ENCODE assay signal across 16 cellular contexts in the genomic region with DNA sequence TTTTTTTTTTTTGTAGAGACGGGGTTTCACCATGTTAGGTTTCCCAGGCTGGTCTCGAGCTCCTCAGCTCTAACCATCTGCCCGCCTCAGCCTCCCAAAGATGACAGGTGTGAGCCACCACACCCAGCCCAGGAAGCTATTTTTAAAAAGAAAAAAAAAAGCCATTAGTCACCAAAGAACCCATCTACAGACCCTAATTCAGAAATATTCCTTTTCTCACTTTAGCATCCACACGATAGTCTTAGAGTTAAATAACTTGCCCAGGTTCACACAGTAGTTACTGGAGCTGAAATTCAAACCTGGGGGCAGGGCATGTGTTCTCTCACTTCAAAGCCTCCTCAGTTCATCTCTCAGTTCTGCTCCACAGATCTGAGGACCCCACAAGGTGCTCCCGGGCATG.
DNase-seq lines count a peak whose midpoint lies in the region; ATAC-seq and TF ChIP-seq lines count a peak whose summit lies in the region.
"Had no signal": no experiment of that assay in that cellular context is flagged by ENCODE, and none has a peak within 500 bp of the region (broad histone marks: within the 10 kb centered on the region; RNA-seq: fewer than 3 reads in every experiment).

No MANE protein-coding gene starts in this region.

- no peak overlapping the region for H3K27ac ChIP-seq in tibial artery
- no peak overlapping the region for H3K27ac ChIP-seq in CD4-positive, alpha-beta T cell (ENCODE audit: low read depth, low read length)
- H3K27ac ChIP-seq: coronary artery, foreskin keratinocyte, SJCRH30 had no signal

- H3K4me1 ChIP-seq in tibial artery: no peaks in the 10 kb centered on the region
- H3K4me1 ChIP-seq: SJCRH30 had no signal

- ATAC-seq in GM18867 (IDR thresholded peaks at IDR 0.05; ENCODE audit: unreplicated experiment) (peak; percentile 28), HG02678 (IDR thresholded peaks at IDR 0.05; ENCODE audit: unreplicated experiment) (peak; percentile 48), WTC11 (no peak), HG02588 (IDR thresholded peaks at IDR 0.05; ENCODE audit: unreplicated experiment) (no peak)
- no peak for ATAC-seq in CD4-positive, alpha-beta T cell (ENCODE audit: poor library complexity)
- ATAC-seq: foreskin keratinocyte had no signal

- no peaks in the 10 kb centered on the region for H3K27me3 ChIP-seq in tibial artery
- H3K27me3 ChIP-seq in CD4-positive, alpha-beta T cell (ENCODE audit: control insufficient read depth, insufficient read depth, low read length): no peaks in the 10 kb centered on the region
- H3K27me3 ChIP-seq: foreskin keratinocyte, MG63, SJCRH30, thyroid gland had no signal

- no peaks in the 10 kb centered on the region for H3K36me3 ChIP-seq in tibial artery
- H3K36me3 ChIP-seq: MG63, SJCRH30, thyroid gland had no signal

- CTCF ChIA-PET in WTC11 (lab: Charles Lee): interaction anchor here (0.9 to 3.2 kb wide), 2 partner anchors 269 to 273 kb away, joined by 3 to 12 read pairs; no protein-coding TSS in a partner anchor
- CTCF ChIA-PET in CD4-positive, alpha-beta T cell (lab: Charles Lee): no interaction called here

- POLR2A ChIA-PET in WTC11 (lab: Charles Lee): interaction anchor here (0.6 kb wide), 1 partner anchor 10 kb away, joined by 3 read pairs; no protein-coding TSS in a partner anchor
- POLR2A ChIA-PET in CD4-positive, alpha-beta T cell (lab: Charles Lee): no interaction called here

- peaks cover 12% of the 10 kb centered on the region for H3K4me1 Mint-ChIP-seq in WTC11
- peaks cover 4% of the 10 kb centered on the region for H3K4me1 Mint-ChIP-seq in CD4-positive, alpha-beta T cell (ENCODE audit: low read depth)

- TF ChIP-seq CTCF in GM10266 (IDR thresholded peaks at IDR 0.05; ENCODE audit: control insufficient read depth, insufficient read depth, low read depth, missing control alignments): no peak
- no peak for TF ChIP-seq CTCF in WTC11 (IDR thresholded peaks at IDR 0.05)
- no peak for TF ChIP-seq CTCF in tibial artery (IDR thresholded peaks at IDR 0.05)
- no peak for TF ChIP-seq CTCF in CD4-positive, alpha-beta T cell (IDR thresholded peaks at IDR 0.05)

- H3K4me3 ChIP-seq in tibial artery: no peak overlapping the region
- H3K4me3 ChIP-seq: coronary artery, MG63, SJCRH30, thyroid gland had no signal

- intact Hi-C loops in tibial artery (cut with DNase I; ENCODE audit: low total_unique reads): no loop called here
- intact Hi-C loops in CD4-positive, alpha-beta T cell (cut with DNase I, micrococcal nuclease): no loop called here

- DNase-seq in GM10266 (ENCODE audit: extremely low spot score): peak; percentile 39
- no peak for DNase-seq in WTC11 (ENCODE audit: low spot score)
- no peak for DNase-seq in tibial artery
- DNase-seq in KBM-7: no peak
- no peak for DNase-seq in CD4-positive, alpha-beta T cell
- DNase-seq: foreskin keratinocyte, hypothalamus, MG63, NCI-H1930, NCI-H510A treated with DMSO at 0.1 percent for 48 hours, SJCRH30 had no signal

- no peaks in the 10 kb centered on the region for H3K36me3 Mint-ChIP-seq in WTC11
- H3K36me3 Mint-ChIP-seq in CD4-positive, alpha-beta T cell (ENCODE audit: low read depth): peaks cover 24% of the 10 kb centered on the region

- in situ Hi-C loops in KBM-7 (cut with MboI; ENCODE audit: low pct_unique_long_range_greater_than_20kb, low sequenced_read_pairs): no loop called here

- H3K4me3 Mint-ChIP-seq in WTC11: no peak overlapping the region
- no peak overlapping the region for H3K4me3 Mint-ChIP-seq in CD4-positive, alpha-beta T cell

- H3K9me3 Mint-ChIP-seq in WTC11: no peaks in the 10 kb centered on the region
- H3K9me3 Mint-ChIP-seq in CD4-positive, alpha-beta T cell: no peaks in the 10 kb centered on the region

- peak overlapping the region; percentile 57; the same call in 1 of the 2 replicates for H3K27ac Mint-ChIP-seq in WTC11
- no peak overlapping the region for H3K27ac Mint-ChIP-seq in CD4-positive, alpha-beta T cell

- no peaks in the 10 kb centered on the region for H3K27me3 Mint-ChIP-seq in WTC11 (ENCODE audit: low read depth)
- H3K27me3 Mint-ChIP-seq in CD4-positive, alpha-beta T cell: no peaks in the 10 kb centered on the region

- no peaks in the 10 kb centered on the region for H3K9me3 ChIP-seq in tibial artery
- H3K9me3 ChIP-seq in CD4-positive, alpha-beta T cell (ENCODE audit: control insufficient read depth, low read length): no peaks in the 10 kb centered on the region
- H3K9me3 ChIP-seq: MG63, SJCRH30, thyroid gland had no signal

TF ChIP-seq in WTC11, 78 proteins besides CTCF, POLR2A, EP300 and RAD21 (continues in another document):
- TF ChIP-seq MLX (CRISPR knock-in tag; IDR thresholded peaks at IDR 0.05) (no peak), E2F1 (CRISPR knock-in tag; IDR thresholded peaks at IDR 0.05) (no peak), ZNF396 (CRISPR knock-in tag; IDR thresholded peaks at IDR 0.05; ENCODE audit: borderline replicate concordance) (no peak), PREB (CRISPR knock-in tag; IDR thresholded peaks at IDR 0.05; ENCODE audit: borderline replicate concordance) (no peak), RORB (CRISPR knock-in tag; IDR thresholded peaks at IDR 0.05) (no peak), ZMAT4 (CRISPR knock-in tag; IDR thresholded peaks at IDR 0.05) (no peak), PRRX2 (CRISPR knock-in tag; IDR thresholded peaks at IDR 0.05) (no peak)
- TF ChIP-seq, protein P1, sequence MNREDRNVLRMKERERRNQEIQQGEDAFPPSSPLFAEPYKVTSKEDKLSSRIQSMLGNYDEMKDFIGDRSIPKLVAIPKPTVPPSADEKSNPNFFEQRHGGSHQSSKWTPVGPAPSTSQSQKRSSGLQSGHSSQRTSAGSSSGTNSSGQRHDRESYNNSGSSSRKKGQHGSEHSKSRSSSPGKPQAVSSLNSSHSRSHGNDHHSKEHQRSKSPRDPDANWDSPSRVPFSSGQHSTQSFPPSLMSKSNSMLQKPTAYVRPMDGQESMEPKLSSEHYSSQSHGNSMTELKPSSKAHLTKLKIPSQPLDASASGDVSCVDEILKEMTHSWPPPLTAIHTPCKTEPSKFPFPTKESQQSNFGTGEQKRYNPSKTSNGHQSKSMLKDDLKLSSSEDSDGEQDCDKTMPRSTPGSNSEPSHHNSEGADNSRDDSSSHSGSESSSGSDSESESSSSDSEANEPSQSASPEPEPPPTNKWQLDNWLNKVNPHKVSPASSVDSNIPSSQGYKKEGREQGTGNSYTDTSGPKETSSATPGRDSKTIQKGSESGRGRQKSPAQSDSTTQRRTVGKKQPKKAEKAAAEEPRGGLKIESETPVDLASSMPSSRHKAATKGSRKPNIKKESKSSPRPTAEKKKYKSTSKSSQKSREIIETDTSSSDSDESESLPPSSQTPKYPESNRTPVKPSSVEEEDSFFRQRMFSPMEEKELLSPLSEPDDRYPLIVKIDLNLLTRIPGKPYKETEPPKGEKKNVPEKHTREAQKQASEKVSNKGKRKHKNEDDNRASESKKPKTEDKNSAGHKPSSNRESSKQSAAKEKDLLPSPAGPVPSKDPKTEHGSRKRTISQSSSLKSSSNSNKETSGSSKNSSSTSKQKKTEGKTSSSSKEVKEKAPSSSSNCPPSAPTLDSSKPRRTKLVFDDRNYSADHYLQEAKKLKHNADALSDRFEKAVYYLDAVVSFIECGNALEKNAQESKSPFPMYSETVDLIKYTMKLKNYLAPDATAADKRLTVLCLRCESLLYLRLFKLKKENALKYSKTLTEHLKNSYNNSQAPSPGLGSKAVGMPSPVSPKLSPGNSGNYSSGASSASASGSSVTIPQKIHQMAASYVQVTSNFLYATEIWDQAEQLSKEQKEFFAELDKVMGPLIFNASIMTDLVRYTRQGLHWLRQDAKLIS (CRISPR knock-in tag; IDR thresholded peaks at IDR 0.05; ENCODE audit: borderline replicate concordance): no peak
- TF ChIP-seq, protein P2, sequence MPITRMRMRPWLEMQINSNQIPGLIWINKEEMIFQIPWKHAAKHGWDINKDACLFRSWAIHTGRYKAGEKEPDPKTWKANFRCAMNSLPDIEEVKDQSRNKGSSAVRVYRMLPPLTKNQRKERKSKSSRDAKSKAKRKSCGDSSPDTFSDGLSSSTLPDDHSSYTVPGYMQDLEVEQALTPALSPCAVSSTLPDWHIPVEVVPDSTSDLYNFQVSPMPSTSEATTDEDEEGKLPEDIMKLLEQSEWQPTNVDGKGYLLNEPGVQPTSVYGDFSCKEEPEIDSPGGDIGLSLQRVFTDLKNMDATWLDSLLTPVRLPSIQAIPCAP (CRISPR knock-in tag; IDR thresholded peaks at IDR 0.05): no peak

Comparison
In these comparisons a context has a peak if more than half of its experiments do, and no peak if none do; other contexts are left out.
1. ATAC-seq: peak in GM18867 (single experiment) and HG02678 (single experiment); none in WTC11 (single experiment), HG02588 (single experiment) and CD4-positive, alpha-beta T cell (single experiment).